ENCODE assay signal across 1 cellular context in the genomic region with DNA sequence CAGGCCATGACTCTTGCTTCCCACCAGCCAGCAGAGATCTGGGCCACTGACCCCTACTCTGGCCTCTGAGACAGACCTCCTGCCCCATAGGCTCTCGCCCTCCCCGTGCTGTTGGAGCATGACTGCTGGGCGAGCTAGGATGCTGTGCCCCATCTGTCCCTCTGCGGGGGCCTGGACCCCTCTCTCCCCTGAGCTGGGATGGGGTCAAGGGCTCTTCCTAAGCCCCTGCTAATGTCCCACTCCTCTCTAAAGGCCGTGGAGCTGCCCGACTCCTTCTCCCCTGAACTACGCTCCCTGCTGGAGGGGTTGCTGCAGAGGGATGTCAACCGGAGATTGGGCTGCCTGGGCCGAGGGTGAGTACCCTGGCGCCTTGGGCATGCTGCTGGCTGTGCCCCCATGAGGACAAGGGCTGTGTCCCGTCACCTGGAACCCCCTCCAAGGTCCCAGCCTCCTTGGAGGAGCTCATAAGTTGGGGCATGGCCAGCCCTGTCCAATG.
A peak's percentile ranks its signal among the peaks of the same experiment; 100 is the strongest.
TF ChIP-seq lines count a peak whose summit lies in the region.

No MANE protein-coding gene starts in this region.

TF ChIP-seq in HepG2, 621 proteins besides CTCF, POLR2A, EP300 and RAD21:
- TF ChIP-seq AGO2 (optimal IDR thresholded peaks at IDR 0.05; ENCODE audit: low read depth, low read length) = peak; percentile 35
- TF ChIP-seq, protein P1, sequence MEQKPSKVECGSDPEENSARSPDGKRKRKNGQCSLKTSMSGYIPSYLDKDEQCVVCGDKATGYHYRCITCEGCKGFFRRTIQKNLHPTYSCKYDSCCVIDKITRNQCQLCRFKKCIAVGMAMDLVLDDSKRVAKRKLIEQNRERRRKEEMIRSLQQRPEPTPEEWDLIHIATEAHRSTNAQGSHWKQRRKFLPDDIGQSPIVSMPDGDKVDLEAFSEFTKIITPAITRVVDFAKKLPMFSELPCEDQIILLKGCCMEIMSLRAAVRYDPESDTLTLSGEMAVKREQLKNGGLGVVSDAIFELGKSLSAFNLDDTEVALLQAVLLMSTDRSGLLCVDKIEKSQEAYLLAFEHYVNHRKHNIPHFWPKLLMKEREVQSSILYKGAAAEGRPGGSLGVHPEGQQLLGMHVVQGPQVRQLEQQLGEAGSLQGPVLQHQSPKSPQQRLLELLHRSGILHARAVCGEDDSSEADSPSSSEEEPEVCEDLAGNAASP (CRISPR knock-in tag; IDR thresholded peaks at IDR 0.05; ENCODE audit: borderline replicate concordance) = no peak
- TF ChIP-seq BRD4 (CRISPR knock-in tag; IDR thresholded peaks at IDR 0.05) = no peak
